Comparison of ENCODE assay signal across 10 cellular contexts in the genomic region with DNA sequence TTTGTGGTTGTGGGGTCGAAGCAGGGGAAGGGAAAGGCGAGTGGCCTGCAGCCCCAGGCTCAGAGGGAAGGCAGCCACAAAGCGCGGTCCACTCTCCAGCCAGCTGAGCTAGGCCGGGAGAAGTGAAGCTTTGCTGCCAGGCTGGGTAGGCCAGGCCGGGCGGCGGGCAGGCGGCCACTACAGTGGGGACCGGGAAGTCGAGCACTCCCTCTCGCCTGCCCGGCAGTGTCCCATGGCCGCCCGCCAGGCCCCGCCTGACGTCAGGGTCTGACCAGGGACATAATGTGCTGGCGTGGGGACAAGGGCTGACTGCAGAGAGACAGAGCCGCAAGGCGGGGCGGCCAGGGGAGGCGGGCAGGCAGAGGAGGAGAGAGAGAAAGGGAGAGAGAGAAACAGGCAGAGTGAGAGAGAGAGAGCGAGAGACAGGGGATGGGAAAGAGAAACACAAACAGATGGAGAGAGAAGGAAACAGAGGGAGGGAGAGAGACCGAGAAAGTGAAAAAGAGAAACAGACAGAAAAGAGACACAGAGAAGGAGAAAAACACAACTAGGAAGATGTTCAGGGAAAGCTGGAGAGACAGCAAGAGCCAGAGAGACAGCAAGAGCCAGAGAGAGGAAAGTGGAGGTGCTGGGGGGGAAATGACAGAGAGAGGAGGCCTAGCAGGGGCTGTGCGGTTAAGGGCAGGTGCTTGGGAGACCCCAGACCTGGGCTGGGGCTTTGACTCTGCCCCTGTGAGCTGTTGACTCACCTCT.
DNase-seq lines count a peak whose midpoint lies in the region; TF ChIP-seq lines count a peak whose summit lies in the region.
"Had no signal": no experiment of that assay in that cellular context is flagged by ENCODE, and none has a peak within 500 bp of the region (broad histone marks: within the 10 kb centered on the region; RNA-seq: fewer than 3 reads in every experiment).

No MANE protein-coding gene starts in this region.

- in situ Hi-C loops in KBM-7 (cut with MboI; ENCODE audit: low pct_unique_long_range_greater_than_20kb, low sequenced_read_pairs): no loop called here

- DNase-seq in AG10803 (ENCODE audit: low read depth) (peak; percentile 95), SJSA1 (ENCODE audit: low read depth in 1 of 2, low spot score in 2 of 2) (peak; percentile 82 to 89), fibroblast of villous mesenchyme (ENCODE audit: low read depth) (peak; percentile 97), nucleus accumbens (lab: John Stamatoyannopoulos, UW) (peak; percentile 33 to 98 (median 94)), KBM-7 (no peak), GF-D8 (lab: John Stamatoyannopoulos, UW) (no peak), progenitor cell of endocrine pancreas (ENCODE audit: low spot score, unreplicated experiment) (no peak), NCI-H2196 (lab: John Stamatoyannopoulos, UW; ENCODE audit: unreplicated experiment) (no peak)
- DNase-seq: NCI-H748 treated with DMSO at 0.1 percent for 48 hours had no signal

- peaks cover 8% of the 10 kb centered on the region for H3K4me1 Mint-ChIP-seq in progenitor cell of endocrine pancreas (ENCODE audit: low read depth)

- peak overlapping the region; percentile 50 for H3K27ac ChIP-seq in SJSA1
- H3K27ac ChIP-seq: neutrophil had no signal

- H3K27ac Mint-ChIP-seq in progenitor cell of endocrine pancreas: no peak overlapping the region

- H3K27me3 Mint-ChIP-seq in progenitor cell of endocrine pancreas: peaks cover 28% of the 10 kb centered on the region

- no peak overlapping the region for H3K4me3 Mint-ChIP-seq in progenitor cell of endocrine pancreas (ENCODE audit: low read depth)

- no peaks in the 10 kb centered on the region for H3K27me3 ChIP-seq in SJSA1 (replicated peaks)
- H3K27me3 ChIP-seq: neutrophil had no signal

- H3K36me3 Mint-ChIP-seq in progenitor cell of endocrine pancreas (ENCODE audit: insufficient read depth): no peaks in the 10 kb centered on the region

- H3K9me3 Mint-ChIP-seq in progenitor cell of endocrine pancreas (ENCODE audit: low read depth): no peaks in the 10 kb centered on the region

- H3K36me3 ChIP-seq in SJSA1: no peaks in the 10 kb centered on the region
- H3K36me3 ChIP-seq: neutrophil had no signal

- H3K9me3 ChIP-seq in SJSA1 (replicated peaks): no peaks in the 10 kb centered on the region; the same call in 1 of the 2 replicates
- H3K9me3 ChIP-seq: neutrophil had no signal

- H3K4me3 ChIP-seq in AG10803 (ENCODE audit: low read length) (no peak overlapping the region; the same call in 1 of the 2 replicates), SJSA1 (no peak overlapping the region), fibroblast of villous mesenchyme (ENCODE audit: low read depth, low read length) (no peak overlapping the region)

- H3K4me1 ChIP-seq in SJSA1 (replicated peaks): peaks cover 18% of the 10 kb centered on the region

- TF ChIP-seq CTCF in AG10803 (conservative IDR thresholded peaks at IDR 0.05; ENCODE audit: low read length): no peak
- TF ChIP-seq CTCF in fibroblast of villous mesenchyme (IDR thresholded peaks at IDR 0.05; ENCODE audit: insufficient read depth, low read depth, low read length): no peak
- no peak for TF ChIP-seq CTCF in progenitor cell of endocrine pancreas (IDR thresholded peaks at IDR 0.05; ENCODE audit: unreplicated experiment)

Comparison
In these comparisons a context has a peak if more than half of its experiments do, and no peak if none do; other contexts are left out.
1. DNase-seq: peak in AG10803 (single experiment), SJSA1 (2 of 2), fibroblast of villous mesenchyme (single experiment) and nucleus accumbens (56 of 56); none in KBM-7 (single experiment), GF-D8 (single experiment), progenitor cell of endocrine pancreas (single experiment) and NCI-H2196 (single experiment).